27 cellular contexts compared by ENCODE assay signal in the genomic region with DNA sequence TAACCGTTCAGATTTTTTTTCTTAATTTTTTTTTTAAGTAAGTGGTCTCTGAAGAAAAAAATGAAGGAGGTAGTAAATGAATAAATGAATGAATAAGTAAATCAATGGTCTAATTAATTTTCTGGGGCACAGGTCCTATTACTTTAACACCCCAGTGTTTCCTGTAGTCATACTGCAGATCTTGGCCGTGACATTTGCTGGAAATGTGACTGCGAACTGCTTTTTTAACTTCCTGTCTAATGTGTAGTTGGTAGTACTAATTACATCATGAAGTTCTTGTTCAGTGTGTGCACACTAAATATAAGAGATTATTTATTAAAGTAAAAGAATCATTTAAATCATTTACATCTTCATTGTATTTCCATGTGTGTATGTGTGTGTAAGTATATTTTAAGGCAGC. TPM values are rescaled to one million over a fixed set of nuclear protein-coding genes. Genes with fewer than 3 reads are reported as not detected.
DNase-seq lines count a peak whose midpoint lies in the region; ATAC-seq lines count a peak whose summit lies in the region.
"Had no signal": no experiment of that assay in that cellular context is flagged by ENCODE, and none has a peak within 500 bp of the region (broad histone marks: within the 10 kb centered on the region; RNA-seq: fewer than 3 reads in every experiment).

No MANE protein-coding gene starts in this region.

- DNase-seq in activated CD4-positive, alpha-beta T cell treated with anti-CD3 and anti-CD28 coated beads, Interleukin-2, amount 10 ng/mL, durations not matched to agents 7 days and 5 days = peak; percentile 8
- DNase-seq in activated CD4-positive, alpha-beta T cell treated with anti-CD3 and anti-CD28 coated beads for 1 hour = no peak
- no peak for DNase-seq in CD8-positive, alpha-beta memory T cell
- peak in 1 of 10 donors; percentile 12 for DNase-seq in naive thymus-derived CD8-positive, alpha-beta T cell
- DNase-seq in trophoblast cell (no peak), RKO (ENCODE audit: low spot score) (no peak)
- DNase-seq: activated CD4-positive, CD25-positive, alpha-beta regulatory T cell treated with anti-CD3 and anti-CD28 coated beads, Interleukin-2, amount 50 U/mL, for 72 hours; activated effector memory CD4-positive, alpha-beta T cell treated with Interleukin-2 at 50 U/mL for 16 hours; amniotic stem cell; cerebellar nuclear complex; foreskin melanocyte; heart right ventricle; lower lobe of right lung; NCI-H146; NCI-H2107; NCI-H345; NCI-H748 treated with DMSO at 0.1 percent for 48 hours; nephron progenitor cell; SHP77; stimulated activated CD4-positive, alpha-beta T cell treated with anti-CD3 and anti-CD28 coated beads, Interleukin-4, amount 100 ng/mL, for 4 hours had no signal

- peaks cover 37% of the 10 kb centered on the region for H3K4me1 ChIP-seq in CD8-positive, alpha-beta memory T cell (ENCODE audit: insufficient read depth, low read length)
- peaks cover 12% of the 10 kb centered on the region in 2 experiments for H3K4me1 ChIP-seq in trophoblast cell (ENCODE audit: control insufficient read depth in 1 of 2, insufficient read depth in 2 of 2, low read length in 2 of 2)
- H3K4me1 ChIP-seq: lower lobe of right lung had no signal

- no peaks in the 10 kb centered on the region for H3K27me3 Mint-ChIP-seq in activated CD4-positive, alpha-beta T cell treated with anti-CD3 and anti-CD28 coated beads, Interleukin-2, amount 10 ng/mL, durations not matched to agents 7 days and 5 days
- no peaks in the 10 kb centered on the region for H3K27me3 Mint-ChIP-seq in CD8-positive, alpha-beta memory T cell
- no peaks in the 10 kb centered on the region for H3K27me3 Mint-ChIP-seq in activated naive CD8-positive, alpha-beta T cell
- H3K27me3 Mint-ChIP-seq in naive thymus-derived CD8-positive, alpha-beta T cell = no peaks in the 10 kb centered on the region
- H3K27me3 Mint-ChIP-seq: brain had no signal

- H3K23ac ChIP-seq in trophoblast cell (ENCODE audit: low read length) = no peak overlapping the region

- no peak overlapping the region for H3K18ac ChIP-seq in trophoblast cell (ENCODE audit: low read length)

- no peak overlapping the region for H3K4ac ChIP-seq in trophoblast cell (ENCODE audit: low read depth, low read length)

- no peak overlapping the region for H4K12ac ChIP-seq in trophoblast cell (ENCODE audit: low read depth, low read length)

- H3K9me3 ChIP-seq in CD8-positive, alpha-beta memory T cell (ENCODE audit: low read length) = peaks cover 6% of the 10 kb centered on the region
- no peaks in the 10 kb centered on the region for H3K9me3 ChIP-seq in trophoblast cell (ENCODE audit: insufficient read depth, low read depth, low read length)

- WGBS in trophoblast cell (ENCODE audit: extremely low coverage, insufficient coverage, insufficient read length) = no CpG with 5 or more reads among the region's 3 CpGs

- no peak overlapping the region for H3K27ac ChIP-seq in CD8-positive, alpha-beta memory T cell (ENCODE audit: low read depth, low read length)
- H3K27ac ChIP-seq in trophoblast cell (ENCODE audit: low read depth, low read length) = no peak overlapping the region
- H3K27ac ChIP-seq: C4-2B, heart right ventricle, lower lobe of right lung, upper lobe of left lung had no signal

- ATAC-seq in naive thymus-derived CD8-positive, alpha-beta T cell = no peak
- ATAC-seq in GM18868 (IDR thresholded peaks at IDR 0.05; ENCODE audit: unreplicated experiment) = no peak
- ATAC-seq: heart right ventricle, Panc1 had no signal

- H2AK5ac ChIP-seq in trophoblast cell (ENCODE audit: low read length) = no peak overlapping the region

- peaks cover 44% of the 10 kb centered on the region for H3K4me1 Mint-ChIP-seq in activated CD4-positive, alpha-beta T cell treated with anti-CD3 and anti-CD28 coated beads, Interleukin-2, amount 10 ng/mL, durations not matched to agents 7 days and 5 days
- peaks cover 67 to 82% (median 73%) of the 10 kb centered on the region in 3 donors for H3K4me1 Mint-ChIP-seq in CD8-positive, alpha-beta memory T cell
- H3K4me1 Mint-ChIP-seq in activated naive CD8-positive, alpha-beta T cell (ENCODE audit: low read depth) = peaks cover 76% of the 10 kb centered on the region
- peaks cover 25 to 82% (median 61%) of the 10 kb centered on the region in 4 donors for H3K4me1 Mint-ChIP-seq in naive thymus-derived CD8-positive, alpha-beta T cell

- no peak overlapping the region for H3K9ac ChIP-seq in trophoblast cell (ENCODE audit: low read length)

- H3K36me3 ChIP-seq in CD8-positive, alpha-beta memory T cell (ENCODE audit: insufficient read depth, low read length) = peaks cover 7% of the 10 kb centered on the region
- H3K36me3 ChIP-seq in trophoblast cell (ENCODE audit: control insufficient read depth in 1 of 2, insufficient read depth in 2 of 2, low read length in 2 of 2) = peaks cover 0 to 4% of the 10 kb centered on the region in 2 experiments
- H3K36me3 ChIP-seq: lower lobe of right lung, upper lobe of left lung had no signal

- H3K14ac ChIP-seq in trophoblast cell (ENCODE audit: low read length) = no peak overlapping the region

- no peak overlapping the region for H2BK12ac ChIP-seq in trophoblast cell (ENCODE audit: low read length)

- peaks cover 7% of the 10 kb centered on the region for H3K79me2 ChIP-seq in trophoblast cell (ENCODE audit: control insufficient read depth, insufficient read depth, low read length, poor library complexity)

- H3K27me3 ChIP-seq in CD8-positive, alpha-beta memory T cell (ENCODE audit: insufficient read depth, low read length, poor library complexity, severe bottlenecking) = no peaks in the 10 kb centered on the region
- H3K27me3 ChIP-seq in trophoblast cell (ENCODE audit: insufficient read depth, low read length) = no peaks in the 10 kb centered on the region
- H3K27me3 ChIP-seq: heart right ventricle, upper lobe of left lung had no signal

- H3K27ac Mint-ChIP-seq in activated CD4-positive, alpha-beta T cell treated with anti-CD3 and anti-CD28 coated beads, Interleukin-2, amount 10 ng/mL, durations not matched to agents 7 days and 5 days = no peak overlapping the region
- peak overlapping the region in 6 of 8 donors; percentile 16 to 87 (median 49) for H3K27ac Mint-ChIP-seq in CD8-positive, alpha-beta memory T cell
- peak overlapping the region; percentile 55 for H3K27ac Mint-ChIP-seq in activated naive CD8-positive, alpha-beta T cell
- H3K27ac Mint-ChIP-seq in naive thymus-derived CD8-positive, alpha-beta T cell = peak overlapping the region in 8 of 10 donors; percentile 11 to 63 (median 35)
- H3K27ac Mint-ChIP-seq: nephron progenitor cell; T-helper 2 cell treated with Interferon-gamma antibody and Interleukin-4, amounts not matched to agents 5 μg/mL and 100 μg/mL, for 36 hours had no signal

- CTCF ChIA-PET in activated CD4-positive, alpha-beta T cell treated with anti-CD3 and anti-CD28 coated beads, Interleukin-2, amount 10 ng/mL, durations not matched to agents 7 days and 5 days (lab: Charles Lee) = no interaction called here
- CTCF ChIA-PET in CD8-positive, alpha-beta memory T cell (lab: Charles Lee) = no interaction called here

- H4K91ac ChIP-seq in trophoblast cell (ENCODE audit: low read depth, low read length) = no peak overlapping the region

- no peak overlapping the region for H2AFZ ChIP-seq in trophoblast cell (ENCODE audit: insufficient read depth, low read length, poor library complexity)

- no peak overlapping the region for H3K4me2 ChIP-seq in trophoblast cell (ENCODE audit: low read length)

- POLR2A ChIA-PET in activated CD4-positive, alpha-beta T cell treated with anti-CD3 and anti-CD28 coated beads, Interleukin-2, amount 10 ng/mL, durations not matched to agents 7 days and 5 days (lab: Charles Lee) = interaction anchor here (0.7 kb wide), 1 partner anchor 855 kb away, joined by 8 read pairs; no protein-coding TSS in a partner anchor
- POLR2A ChIA-PET in CD8-positive, alpha-beta memory T cell (lab: Charles Lee) = no interaction called here
- POLR2A ChIA-PET in naive thymus-derived CD8-positive, alpha-beta T cell (lab: Charles Lee) = no interaction called here

- no peak overlapping the region for H4K8ac ChIP-seq in trophoblast cell (ENCODE audit: low read depth, low read length)

- no peak overlapping the region for H2BK120ac ChIP-seq in trophoblast cell (ENCODE audit: insufficient read depth, low read length, poor library complexity)

- no peak overlapping the region for H3K4me3 Mint-ChIP-seq in activated CD4-positive, alpha-beta T cell treated with anti-CD3 and anti-CD28 coated beads, Interleukin-2, amount 10 ng/mL, durations not matched to agents 7 days and 5 days
- peak overlapping the region in 2 of 7 donors; percentile 11 to 17 for H3K4me3 Mint-ChIP-seq in CD8-positive, alpha-beta memory T cell
- peak overlapping the region; percentile 27 for H3K4me3 Mint-ChIP-seq in activated naive CD8-positive, alpha-beta T cell
- H3K4me3 Mint-ChIP-seq in naive thymus-derived CD8-positive, alpha-beta T cell = peak overlapping the region in 2 of 10 donors; percentile 11 to 42
- H3K4me3 Mint-ChIP-seq: brain; nephron progenitor cell; T-helper 2 cell treated with Interferon-gamma antibody and Interleukin-4, amounts not matched to agents 5 μg/mL and 100 μg/mL, for 36 hours had no signal

- H3K9me3 Mint-ChIP-seq in activated CD4-positive, alpha-beta T cell treated with anti-CD3 and anti-CD28 coated beads, Interleukin-2, amount 10 ng/mL, durations not matched to agents 7 days and 5 days = peaks cover 8% of the 10 kb centered on the region
- H3K9me3 Mint-ChIP-seq in CD8-positive, alpha-beta memory T cell = peaks cover 5 to 20% (median 11%) of the 10 kb centered on the region in 5 donors
- peaks cover 5% of the 10 kb centered on the region for H3K9me3 Mint-ChIP-seq in activated naive CD8-positive, alpha-beta T cell (ENCODE audit: low read depth)
- peaks cover 0 to 23% (median 8%) of the 10 kb centered on the region in 9 donors for H3K9me3 Mint-ChIP-seq in naive thymus-derived CD8-positive, alpha-beta T cell

- H3K79me1 ChIP-seq in trophoblast cell (ENCODE audit: low read length) = no peaks in the 10 kb centered on the region

- no peak overlapping the region for H3K4me3 ChIP-seq in CD8-positive, alpha-beta memory T cell (ENCODE audit: low read length)
- no peak overlapping the region for H3K4me3 ChIP-seq in trophoblast cell (ENCODE audit: low read depth, low read length)
- H3K4me3 ChIP-seq: heart right ventricle, lower lobe of right lung, upper lobe of left lung had no signal

- H3K36me3 Mint-ChIP-seq in activated CD4-positive, alpha-beta T cell treated with anti-CD3 and anti-CD28 coated beads, Interleukin-2, amount 10 ng/mL, durations not matched to agents 7 days and 5 days (ENCODE audit: low read depth) = peaks cover 70% of the 10 kb centered on the region
- peaks cover 18 to 53% (median 20%) of the 10 kb centered on the region in 3 donors for H3K36me3 Mint-ChIP-seq in CD8-positive, alpha-beta memory T cell
- peaks cover 28% of the 10 kb centered on the region for H3K36me3 Mint-ChIP-seq in activated naive CD8-positive, alpha-beta T cell
- peaks cover 12 to 78% (median 29%) of the 10 kb centered on the region in 3 donors for H3K36me3 Mint-ChIP-seq in naive thymus-derived CD8-positive, alpha-beta T cell

- H2BK5ac ChIP-seq in trophoblast cell (ENCODE audit: low read depth, low read length, poor library complexity) = no peak overlapping the region

RNA-seq across cellular contexts. Expression of gene AEBP2, which starts 45.4 kb away (rescaled TPM):
- total RNA-seq in activated CD4-positive, alpha-beta T cell treated with anti-CD3 and anti-CD28 coated beads, Interleukin-2, amount 10 ng/mL, durations not matched to agents 7 days and 5 days = 10 to 100 TPM; 45.8 to 49.1 TPM
- 10 to 100 TPM; 73.6 to 77.0 TPM for total RNA-seq in CD8-positive, alpha-beta memory T cell
- 14.8 TPM for polyA plus RNA-seq in CD8-positive, alpha-beta memory T cell
- total RNA-seq in naive thymus-derived CD8-positive, alpha-beta T cell = 10 to 100 TPM; 61.8 to 66.4 TPM
- 10 to 100 TPM in 2 of 3 donors, 1 to 10 TPM in 1; 8.5 to 15.5 (median 14.0) TPM for polyA plus RNA-seq in naive thymus-derived CD8-positive, alpha-beta T cell
- polyA plus RNA-seq in trophoblast cell (2013) = 66.3 and 67.4 TPM in 2 replicates
